In the genomic region with DNA sequence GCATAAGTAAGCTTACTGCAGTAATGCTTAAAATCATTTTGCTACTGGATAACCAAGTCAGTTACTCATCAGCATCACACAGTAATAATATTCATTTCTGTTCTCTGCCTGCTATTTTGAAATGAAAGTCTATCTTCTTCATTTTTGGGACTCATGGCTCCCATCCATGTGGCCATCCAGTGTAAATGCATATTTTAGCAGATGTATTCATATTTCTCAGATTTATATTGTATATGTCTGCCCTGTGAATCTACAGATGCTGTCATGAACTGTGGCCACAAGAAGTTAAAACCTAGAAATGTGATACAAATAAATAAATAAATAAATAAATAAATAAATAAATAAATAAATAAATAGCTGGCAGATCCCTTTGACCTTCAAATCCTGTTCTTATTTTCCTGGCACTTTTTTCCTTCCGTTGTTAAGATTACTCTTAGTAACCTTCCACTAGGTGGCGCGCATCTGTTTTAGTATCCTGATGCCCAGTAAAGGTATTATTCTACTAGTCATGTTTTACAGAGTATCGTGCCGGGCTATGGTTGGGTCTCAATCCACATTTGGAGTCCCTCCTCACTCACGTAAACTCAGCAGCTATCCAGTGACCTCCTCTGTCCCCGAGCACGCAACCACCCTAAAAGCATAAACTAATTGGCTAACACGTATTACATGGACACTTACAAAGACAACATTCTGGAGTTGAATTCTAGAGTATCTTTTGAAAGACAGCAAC, we compare ENCODE assay signal across 8 cellular contexts.
DNase-seq lines count a peak whose midpoint lies in the region; ATAC-seq and TF ChIP-seq lines count a peak whose summit lies in the region.

No MANE protein-coding gene starts in this region.

- H3K36me3 ChIP-seq in SK-N-SH (replicated peaks in 1 of 2; ENCODE audit: control insufficient read depth in 1 of 2, insufficient read depth in 2 of 2, low read length in 1 of 2), result no peaks in the 10 kb centered on the region

- no peak overlapping the region for H3K4me2 ChIP-seq in SK-N-SH

- no peaks in the 10 kb centered on the region; the same call in 1 of the 2 replicates for H3K9me2 ChIP-seq in SK-N-SH

- WGBS in SK-N-SH (ENCODE audit: low lambda C conversion rate), result 52% methylated on average over 9 of the region's 9 CpGs

- H3K4me3 ChIP-seq in SK-N-SH (ENCODE audit: low read depth in 2 of 2, low read length in 1 of 2), result no peak overlapping the region

- no peak overlapping the region for H2AFZ ChIP-seq in SK-N-SH (ENCODE audit: low read depth)

- TF ChIP-seq EP300 in SK-N-SH (IDR thresholded peaks at IDR 0.05; ENCODE audit: borderline replicate concordance in 1 of 2, low read depth in 1 of 2, low read length in 1 of 2), result no peak

- CTCF ChIA-PET in SK-N-SH (lab: Yijun Ruan, JAX), result interaction anchor here (0.6 to 10.2 kb wide), 30 partner anchors 8 to 224 kb away, joined by 3 to 150 read pairs (median 4); no protein-coding TSS in a partner anchor

- no peaks in the 10 kb centered on the region for H3K79me2 ChIP-seq in SK-N-SH (ENCODE audit: insufficient read depth)

- no peaks in the 10 kb centered on the region for H3K27me3 ChIP-seq in SK-N-SH (ENCODE audit: insufficient read depth)

- peaks cover 7% of the 10 kb centered on the region for H3F3A ChIP-seq in SK-N-SH (replicated peaks; ENCODE audit: insufficient read depth)

- POLR2A ChIA-PET in SK-N-SH (lab: Yijun Ruan, JAX), result no interaction called here

- DNase-seq in AG08396 (ENCODE audit: low spot score), result peak; percentile 26
- peak; percentile 71 for DNase-seq in NCI-H1092 treated with DMSO at 0.1 percent for 48 hours (lab: John Stamatoyannopoulos, UW)
- DNase-seq in SK-N-SH, result peak; percentile 34
- DNase-seq in activated naive CD4-positive, alpha-beta T cell treated with Interleukin-2 at 50 U/mL for 16 hours, result peak; percentile 66
- peak; percentile 80 for DNase-seq in glomerular visceral epithelial cell (ENCODE audit: extremely low spot score)
- DNase-seq in pulmonary artery endothelial cell (ENCODE audit: low read depth, low spot score), result peak; percentile 57

- peaks cover 0 to 14% of the 10 kb centered on the region in 2 experiments; a peak in 2 of 4 replicates for H3K4me1 ChIP-seq in SK-N-SH (ENCODE audit: control insufficient read depth in 1 of 2, insufficient read depth in 2 of 2, low read depth in 1 of 2, low read length in 1 of 2)

- no peak overlapping the region for H3K27ac ChIP-seq in SK-N-SH (ENCODE audit: low read depth in 2 of 2, low read length in 1 of 2)

- peak; percentile 79 for ATAC-seq in GM19395 (IDR thresholded peaks at IDR 0.05; ENCODE audit: unreplicated experiment)
- ATAC-seq in HG03025 (IDR thresholded peaks at IDR 0.05; ENCODE audit: low FRiP score, unreplicated experiment), result no peak

- H3K9me3 ChIP-seq in SK-N-SH, result no peaks in the 10 kb centered on the region

- peak; percentile 74 for TF ChIP-seq CTCF in SK-N-SH (IDR thresholded peaks at IDR 0.05)

- TF ChIP-seq RAD21 in SK-N-SH (IDR thresholded peaks at IDR 0.05; ENCODE audit: low read length), result peak; percentile 68

- no peaks in the 10 kb centered on the region for H4K20me1 ChIP-seq in SK-N-SH (ENCODE audit: insufficient read depth)

- no peak overlapping the region for H3K9ac ChIP-seq in SK-N-SH

TF ChIP-seq in SK-N-SH, 30 proteins besides CTCF, POLR2A, EP300 and RAD21:
- TF ChIP-seq SMC3 (IDR thresholded peaks at IDR 0.05; ENCODE audit: low read depth, low read length) (peak; percentile 68), GABPA (IDR thresholded peaks at IDR 0.05; ENCODE audit: low read depth) (no peak), RCOR1 (IDR thresholded peaks at IDR 0.05; ENCODE audit: low read length) (no peak)

Comparison
In these comparisons a context has a peak if more than half of its experiments do, and no peak if none do; other contexts are left out.
1. DNase-seq: peak in every context shown above with its lines; median percentile 80 in glomerular visceral epithelial cell; 71 in NCI-H1092 treated with DMSO at 0.1 percent for 48 hours; 66 in activated naive CD4-positive, alpha-beta T cell treated with Interleukin-2 at 50 U/mL for 16 hours; 57 in pulmonary artery endothelial cell; 34 in SK-N-SH; 26 in AG08396.